2 cellular contexts compared by ENCODE assay signal in genomic region chr15:100041380-100041779, GRCh38.
TF ChIP-seq lines count a peak whose summit lies in the region.

No MANE protein-coding gene starts in this region.

TF ChIP-seq in IMR-90, 13 proteins besides CTCF, POLR2A, EP300 and RAD21 (continued from another document):
- no peak for TF ChIP-seq SMC3 (IDR thresholded peaks at IDR 0.05; ENCODE audit: low read depth, low read length)
- TF ChIP-seq FOS (IDR thresholded peaks at IDR 0.05; ENCODE audit: low read depth, low read length) = no peak
- TF ChIP-seq RCOR1 (IDR thresholded peaks at IDR 0.05; ENCODE audit: insufficient replicate concordance, low read length) = no peak
- no peak for TF ChIP-seq MXI1 (IDR thresholded peaks at IDR 0.05; ENCODE audit: borderline replicate concordance, low read depth, low read length)
- TF ChIP-seq USF2 (IDR thresholded peaks at IDR 0.05; ENCODE audit: low read depth, low read length) = no peak
- no peak for TF ChIP-seq CHD1 (IDR thresholded peaks at IDR 0.05; ENCODE audit: low read depth, low read length)
- TF ChIP-seq ELK1 (IDR thresholded peaks at IDR 0.05; ENCODE audit: borderline replicate concordance, low read depth, low read length) = no peak
- TF ChIP-seq CEBPB (IDR thresholded peaks at IDR 0.05; ENCODE audit: low read depth, low read length) = no peak
- no peak for TF ChIP-seq MAFK (IDR thresholded peaks at IDR 0.05; ENCODE audit: low read depth, low read length)

TF ChIP-seq in SK-N-SH, 30 proteins besides CTCF, POLR2A, EP300 and RAD21 (continued from another document):
- TF ChIP-seq MAX (IDR thresholded peaks at IDR 0.05; ENCODE audit: low read depth) = no peak
- no peak for TF ChIP-seq ZBTB33 (IDR thresholded peaks at IDR 0.05; ENCODE audit: borderline replicate concordance, low read depth)
- no peak for TF ChIP-seq FOSL2 (IDR thresholded peaks at IDR 0.05; ENCODE audit: borderline replicate concordance, low read depth)
- TF ChIP-seq TCF12 (IDR thresholded peaks at IDR 0.05) = no peak
- TF ChIP-seq SMC3 (IDR thresholded peaks at IDR 0.05; ENCODE audit: low read depth, low read length) = no peak
- no peak for TF ChIP-seq REST (IDR thresholded peaks at IDR 0.05; ENCODE audit: low read depth, low read length)
